Comparison of ENCODE assay signal across 26 cellular contexts in the genomic region with DNA sequence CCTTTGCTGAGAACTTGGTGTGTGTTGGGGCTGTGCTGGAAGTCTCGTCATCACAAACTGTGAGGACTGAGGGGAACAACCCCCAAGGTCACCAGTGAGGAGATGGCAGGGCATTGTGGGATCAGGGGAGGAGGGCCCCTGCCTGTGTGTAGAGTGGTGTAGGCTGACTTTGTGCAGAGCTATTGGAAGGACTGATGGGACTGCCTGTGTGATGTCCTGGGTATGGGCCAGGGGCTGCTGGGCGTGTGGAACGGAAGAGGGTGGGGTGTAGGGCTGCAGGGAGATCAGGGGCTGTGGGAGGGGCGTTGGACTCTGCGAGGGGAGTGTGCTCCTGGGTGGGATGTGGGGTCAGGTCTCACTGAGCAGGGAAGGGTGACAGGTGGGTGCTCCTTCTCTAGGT. TPM values are rescaled to one million over a fixed set of nuclear protein-coding genes. Genes with fewer than 3 reads are reported as not detected.
DNase-seq lines count a peak whose midpoint lies in the region; ATAC-seq and TF ChIP-seq lines count a peak whose summit lies in the region.
"Had no signal": no experiment of that assay in that cellular context is flagged by ENCODE, and none has a peak within 500 bp of the region (broad histone marks: within the 10 kb centered on the region; RNA-seq: fewer than 3 reads in every experiment).

No MANE protein-coding gene starts in this region.

- peaks cover 28% of the 10 kb centered on the region for H3K27me3 Mint-ChIP-seq in activated T-cell treated with anti-CD3 and anti-CD28 coated beads, Interleukin-2, amount 50 U/mL, for 24 hours
- H3K27me3 Mint-ChIP-seq in type B pancreatic cell: peaks cover 11% of the 10 kb centered on the region

- H2AFZ ChIP-seq in osteoblast (ENCODE audit: low read length): no peak overlapping the region
- H2AFZ ChIP-seq: GM23248 had no signal

- no peak overlapping the region for H3K4me3 Mint-ChIP-seq in activated T-cell treated with anti-CD3 and anti-CD28 coated beads, Interleukin-2, amount 50 U/mL, for 24 hours
- H3K4me3 Mint-ChIP-seq in type B pancreatic cell: peak overlapping the region; percentile 85
- H3K4me3 Mint-ChIP-seq: activated naive CD8-positive, alpha-beta T cell treated with anti-CD3 and anti-CD28 coated beads, Interleukin-2, amount 10 ng/mL, durations not matched to agents 7 days and 5 days; activated T-helper 17 cell treated with anti-CD3 and anti-CD28 coated beads, Interleukin-2, amount 50 U/mL, for 72 hours; effector memory CD8-positive, alpha-beta T cell; stimulated activated naive CD8-positive, alpha-beta T cell treated with anti-CD3 and anti-CD28 coated beads, Interleukin-15, amount 100 ng/mL, for 72 hours; T-helper 2 cell treated with Interferon-gamma antibody and Interleukin-4, amounts not matched to agents 5 μg/mL and 100 μg/mL, for 36 hours had no signal

- H3K4me1 ChIP-seq in osteoblast (ENCODE audit: insufficient read depth, low read length): no peaks in the 10 kb centered on the region

- no peaks in the 10 kb centered on the region for H3K9me3 Mint-ChIP-seq in activated T-cell treated with anti-CD3 and anti-CD28 coated beads, Interleukin-2, amount 50 U/mL, for 24 hours
- H3K9me3 Mint-ChIP-seq in type B pancreatic cell: no peaks in the 10 kb centered on the region
- H3K9me3 Mint-ChIP-seq: activated naive CD8-positive, alpha-beta T cell treated with anti-CD3 and anti-CD28 coated beads, Interleukin-2, amount 10 ng/mL, durations not matched to agents 7 days and 5 days; activated T-helper 17 cell treated with anti-CD3 and anti-CD28 coated beads, Interleukin-2, amount 50 U/mL, for 72 hours; effector memory CD8-positive, alpha-beta T cell; stimulated activated naive CD8-positive, alpha-beta T cell treated with anti-CD3 and anti-CD28 coated beads, Interleukin-15, amount 100 ng/mL, for 72 hours; T-helper 2 cell treated with Interferon-gamma antibody and Interleukin-4, amounts not matched to agents 5 μg/mL and 100 μg/mL, for 36 hours had no signal

- H3K4me3 ChIP-seq in osteoblast (ENCODE audit: insufficient read depth, low read length): no peak overlapping the region
- H3K4me3 ChIP-seq: GM23248, lower lobe of right lung, MG63, upper lobe of left lung had no signal

- peaks cover 9% of the 10 kb centered on the region for H3K4me1 Mint-ChIP-seq in activated T-cell treated with anti-CD3 and anti-CD28 coated beads, Interleukin-2, amount 50 U/mL, for 24 hours (ENCODE audit: low read depth)
- H3K4me1 Mint-ChIP-seq in type B pancreatic cell (ENCODE audit: unreplicated experiment): peaks cover 29% of the 10 kb centered on the region
- H3K4me1 Mint-ChIP-seq: activated T-helper 17 cell treated with anti-CD3 and anti-CD28 coated beads, Interleukin-2, amount 50 U/mL, for 72 hours had no signal

- intact Hi-C loops in left ventricle myocardium superior (cut with micrococcal nuclease): no loop called here

- H3K79me2 ChIP-seq in osteoblast (ENCODE audit: insufficient read depth, low read length): no peaks in the 10 kb centered on the region

- TF ChIP-seq CTCF in osteoblast (IDR thresholded peaks at IDR 0.05; ENCODE audit: extremely low read depth, low read depth, low read length): no peak
- TF ChIP-seq CTCF in type B pancreatic cell (conservative IDR thresholded peaks at IDR 0.05): no peak

- H3K36me3 ChIP-seq in osteoblast (ENCODE audit: insufficient read depth, low read length): no peaks in the 10 kb centered on the region
- H3K36me3 ChIP-seq: lower lobe of right lung, MG63, upper lobe of left lung had no signal

- in situ Hi-C loops in KBM-7 (cut with MboI; ENCODE audit: low pct_unique_long_range_greater_than_20kb, low sequenced_read_pairs): no loop called here

- no peak overlapping the region for H3K27ac ChIP-seq in osteoblast (ENCODE audit: low read depth, low read length)
- H3K27ac ChIP-seq: 22Rv1, GM23248, lower lobe of right lung, upper lobe of left lung, WERI-Rb-1 had no signal

- H3K9me3 ChIP-seq in osteoblast (ENCODE audit: low read depth, low read length): no peaks in the 10 kb centered on the region
- H3K9me3 ChIP-seq: lower lobe of right lung, MG63, upper lobe of left lung had no signal

- H3K27me3 ChIP-seq in osteoblast (ENCODE audit: insufficient read depth, low read length): peaks cover 22% of the 10 kb centered on the region
- H3K27me3 ChIP-seq: MG63 had no signal

- H3K36me3 Mint-ChIP-seq in activated T-cell treated with anti-CD3 and anti-CD28 coated beads, Interleukin-2, amount 50 U/mL, for 24 hours (ENCODE audit: low read depth): no peaks in the 10 kb centered on the region
- peaks cover 3% of the 10 kb centered on the region for H3K36me3 Mint-ChIP-seq in type B pancreatic cell
- H3K36me3 Mint-ChIP-seq: activated naive CD8-positive, alpha-beta T cell treated with anti-CD3 and anti-CD28 coated beads, Interleukin-2, amount 10 ng/mL, durations not matched to agents 7 days and 5 days had no signal

- H3K4me2 ChIP-seq in osteoblast (ENCODE audit: insufficient read depth, low read length): no peak overlapping the region

- peak overlapping the region; percentile 20 for H3K27ac Mint-ChIP-seq in activated T-cell treated with anti-CD3 and anti-CD28 coated beads, Interleukin-2, amount 50 U/mL, for 24 hours
- H3K27ac Mint-ChIP-seq in type B pancreatic cell: no peak overlapping the region
- H3K27ac Mint-ChIP-seq: activated naive CD8-positive, alpha-beta T cell treated with anti-CD3 and anti-CD28 coated beads, Interleukin-2, amount 10 ng/mL, durations not matched to agents 7 days and 5 days; activated T-helper 17 cell treated with anti-CD3 and anti-CD28 coated beads, Interleukin-2, amount 50 U/mL, for 72 hours; stimulated activated naive CD8-positive, alpha-beta T cell treated with anti-CD3 and anti-CD28 coated beads, Interleukin-15, amount 100 ng/mL, for 72 hours; T-helper 2 cell treated with Interferon-gamma antibody and Interleukin-4, amounts not matched to agents 5 μg/mL and 100 μg/mL, for 36 hours had no signal

- no peaks in the 10 kb centered on the region for H4K20me1 ChIP-seq in osteoblast (ENCODE audit: insufficient read depth, low read length)

- DNase-seq in activated T-cell treated with anti-CD3 and anti-CD28 coated beads, Interleukin-2, amount 50 U/mL, for 24 hours: no peak
- no peak for DNase-seq in activated T-cell treated with anti-CD3 and anti-CD28 coated beads, Interleukin-2, amount 50 U/mL, for 1 hour
- DNase-seq in left ventricle myocardium superior (peak; percentile 73), osteoblast (ENCODE audit: insufficient read length, low spot score, missing footprints) (peak; percentile 83), type B pancreatic cell (ENCODE audit: extremely low spot score, unreplicated experiment) (no peak), KBM-7 (no peak), GM19238 (ENCODE audit: insufficient read length, low spot score) (no peak)
- DNase-seq in activated effector memory CD4-positive, alpha-beta T cell treated with anti-CD3 and anti-CD28 coated beads, Interleukin-2, amount 50 U/mL, for 16 hours: no peak
- DNase-seq: activated naive CD8-positive, alpha-beta T cell treated with anti-CD3 and anti-CD28 coated beads, Interleukin-2, amount 10 ng/mL, durations not matched to agents 7 days and 5 days; DMS53; effector memory CD8-positive, alpha-beta T cell; GM23248; lower lobe of right lung; MG63; NCI-H1417; NCI-H2081 treated with DMSO at 0.1 percent for 48 hours; NCI-H446 treated with DMSO at 0.1 percent for 48 hours; stimulated activated CD4-positive, alpha-beta T cell treated with anti-CD3 and anti-CD28 coated beads, Interleukin-15, amount 100 ng/mL, for 24 hours; stimulated activated naive CD8-positive, alpha-beta T cell treated with anti-CD3 and anti-CD28 coated beads, Interleukin-15, amount 100 ng/mL, for 72 hours; upper lobe of left lung; WERI-Rb-1 had no signal

- peak; percentile 74 for ATAC-seq in left ventricle myocardium superior
- ATAC-seq: activated T-helper 17 cell treated with anti-CD3 and anti-CD28 coated beads, Interleukin-2, amount 50 U/mL, for 72 hours; effector memory CD8-positive, alpha-beta T cell; esophagus mucosa; lower lobe of right lung; sciatic nerve; stimulated activated naive CD8-positive, alpha-beta T cell treated with anti-CD3 and anti-CD28 coated beads, Interleukin-15, amount 100 ng/mL, for 72 hours had no signal

RNA-seq across cellular contexts. Expression of gene WNK2, which starts 3.6 kb away (rescaled TPM):
- total RNA-seq in left ventricle myocardium superior: 250 TPM
- not detected in 2 replicates for total RNA-seq in osteoblast
- 47.2 and 75.5 TPM in 2 replicates for total RNA-seq in type B pancreatic cell (ENCODE audit: low replicate concordance)
- total RNA-seq: GM23248 had no signal

RNA-seq across cellular contexts. Expression of gene NINJ1, which starts 53.5 kb away (rescaled TPM):
- total RNA-seq in left ventricle myocardium superior (46.8 TPM), osteoblast (33.6 and 34.7 TPM in 2 replicates), type B pancreatic cell (ENCODE audit: low replicate concordance) (19.4 and 21.6 TPM in 2 replicates)

Comparison
In these comparisons a context has a peak if more than half of its experiments do, and no peak if none do; other contexts are left out.
1. DNase-seq: peak in left ventricle myocardium superior (single experiment) and osteoblast (single experiment); none in activated T-cell treated with anti-CD3 and anti-CD28 coated beads, Interleukin-2, amount 50 U/mL, for 24 hours (single experiment), activated T-cell treated with anti-CD3 and anti-CD28 coated beads, Interleukin-2, amount 50 U/mL, for 1 hour (single experiment), type B pancreatic cell (single experiment), KBM-7 (single experiment), activated effector memory CD4-positive, alpha-beta T cell treated with anti-CD3 and anti-CD28 coated beads, Interleukin-2, amount 50 U/mL, for 16 hours (single experiment) and GM19238 (single experiment).
2. RNA of gene WNK2, which starts 3.6 kb away (total RNA-seq): 250 TPM in left ventricle myocardium superior (single experiment) and 47.2 to 75.5 TPM in type B pancreatic cell; not detected in osteoblast; every median in the first group is over 10 times any median in the second.